In the genomic region with DNA sequence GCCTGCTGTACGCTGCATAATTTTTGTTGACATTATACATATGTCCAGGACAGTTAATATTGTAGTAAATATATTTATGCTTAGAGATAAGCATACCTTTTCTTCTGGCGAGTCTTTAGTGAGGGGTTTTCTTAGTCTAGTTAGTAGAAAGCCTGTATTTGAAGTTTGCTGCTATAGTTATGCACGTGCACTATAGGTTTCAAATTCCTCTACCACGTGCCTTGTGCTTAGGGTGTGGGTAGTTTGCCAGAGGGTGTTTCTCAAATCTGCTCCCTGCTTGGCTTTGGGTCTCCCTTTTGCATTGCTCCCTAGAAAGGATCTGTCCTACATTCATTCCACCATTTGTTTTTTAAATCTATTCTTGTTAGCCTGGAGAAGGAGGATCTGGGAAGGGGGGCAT, we compare ENCODE assay signal across 35 cellular contexts.
DNase-seq lines count a peak whose midpoint lies in the region; ATAC-seq, FAIRE-seq and TF ChIP-seq lines count a peak whose summit lies in the region.
"Had no signal": no experiment of that assay in that cellular context is flagged by ENCODE, and none has a peak within 500 bp of the region (broad histone marks: within the 10 kb centered on the region; RNA-seq: fewer than 3 reads in every experiment).

No MANE protein-coding gene starts in this region.

- H3K9me3 Mint-ChIP-seq in H9, result peaks cover 16 to 21% of the 10 kb centered on the region in 2 experiments
- peaks cover 9% of the 10 kb centered on the region for H3K9me3 Mint-ChIP-seq in nephron progenitor cell

- no peaks in the 10 kb centered on the region for H3K23me2 ChIP-seq in H9 (ENCODE audit: insufficient read length, low read depth, low read length, poor library complexity, severe bottlenecking)

- H3K9ac ChIP-seq in HepG2 (ENCODE audit: insufficient read depth, low read depth, low read length) (no peak overlapping the region), H9 (ENCODE audit: extremely low read depth, insufficient read length, low read length) (no peak overlapping the region)
- H3K9ac ChIP-seq: BLaER1; BLaER1 treated with 17β-estradiol and CSF1 and Interleukin-3, amounts not matched to agents 10 nM and 100 nM had no signal

- BruUV-seq in HepG2 (replicated peaks; lab: Mats Ljungman, UMichigan), result no TSS peak

- no peak for TF ChIP-seq RAD21 in HepG2 (CRISPR knock-in tag; IDR thresholded peaks at IDR 0.05)

- H3K36me3 ChIP-seq in HepG2 (replicated peaks in 1 of 2; ENCODE audit: control insufficient read depth in 1 of 2, insufficient read depth in 2 of 2, low read length in 2 of 2) (no peaks in the 10 kb centered on the region), right lobe of liver (no peaks in the 10 kb centered on the region)
- H3K36me3 ChIP-seq: BE2C; BLaER1; BLaER1 treated with 17β-estradiol and CSF1 and Interleukin-3, amounts not matched to agents 10 nM and 100 nM had no signal

- no peak overlapping the region for H3K4me3 Mint-ChIP-seq in H9
- no peak overlapping the region for H3K4me3 Mint-ChIP-seq in nephron progenitor cell
- H3K4me3 Mint-ChIP-seq: B cell; CD14-positive monocyte; CD4-positive, alpha-beta memory T cell; CD4-positive, alpha-beta T cell; CD4-positive, CD25-positive, alpha-beta regulatory T cell; CD8-positive, alpha-beta memory T cell; CD8-positive, alpha-beta T cell had no signal

- no peak overlapping the region for H2BK20ac ChIP-seq in H9 (ENCODE audit: low read depth, low read length, poor library complexity, severe bottlenecking)

- H3K27me3 Mint-ChIP-seq in H9 (ENCODE audit: low read depth) (no peaks in the 10 kb centered on the region), nephron progenitor cell (ENCODE audit: low read depth, poor library complexity) (peaks cover 2% of the 10 kb centered on the region)
- H3K27me3 Mint-ChIP-seq: B cell; CD4-positive, alpha-beta memory T cell; CD4-positive, CD25-positive, alpha-beta regulatory T cell had no signal

- no peak overlapping the region for H4K5ac ChIP-seq in H9 (ENCODE audit: insufficient read length, low read depth, low read length)

- no peak overlapping the region for H4K91ac ChIP-seq in H9 (ENCODE audit: insufficient read length, low read depth, low read length)

- WGBS in HepG2 (ENCODE audit: low lambda C conversion rate), result under 1% methylated on average over 4 of the region's 4 CpGs
- 36% methylated on average over 4 of the region's 4 CpGs for WGBS in right lobe of liver (ENCODE audit: insufficient coverage, low coverage, low lambda C conversion rate, missing lambda C conversion rate)
- WGBS in H9 (ENCODE audit: extremely low coverage, insufficient read length, low lambda C conversion rate), result no CpG with 5 or more reads among the region's 4 CpGs

- no peak overlapping the region for H2BK15ac ChIP-seq in H9 (ENCODE audit: low read depth, low read length)

- no peak for TF ChIP-seq CTCF in HepG2 (CRISPR knock-in tag; IDR thresholded peaks at IDR 0.05)
- TF ChIP-seq CTCF in right lobe of liver (IDR thresholded peaks at IDR 0.05), result no peak
- TF ChIP-seq CTCF in H9 (conservative IDR thresholded peaks at IDR 0.05), result no peak
- no peak for TF ChIP-seq CTCF in nephron progenitor cell (IDR thresholded peaks at IDR 0.05)

- POLR2A ChIA-PET in HepG2 (lab: Yijun Ruan, JAX), result no interaction called here

- no peak overlapping the region for H2BK12ac ChIP-seq in H9 (ENCODE audit: insufficient read length, low read depth, low read length)

- no peak overlapping the region for H3K56ac ChIP-seq in H9 (ENCODE audit: insufficient read length, low read depth, low read length)

- no peak overlapping the region for H4K8ac ChIP-seq in H9 (replicated peaks; ENCODE audit: insufficient read length, low read depth, low read length)

- H3K4me1 ChIP-seq in HepG2 (ENCODE audit: insufficient read depth, low read length), result no peaks in the 10 kb centered on the region
- H3K4me1 ChIP-seq in right lobe of liver, result no peaks in the 10 kb centered on the region
- no peaks in the 10 kb centered on the region for H3K4me1 ChIP-seq in H9 (ENCODE audit: insufficient read depth, low read length)
- H3K4me1 ChIP-seq: A549; BE2C; BLaER1; BLaER1 treated with 17β-estradiol and CSF1 and Interleukin-3, amounts not matched to agents 10 nM and 100 nM; Caco-2 had no signal

- intact Hi-C loops in HepG2 (cut with micrococcal nuclease; ENCODE audit: unreplicated experiment) (no loop called here), right lobe of liver (cut with DNase I) (no loop called here)

- H3K9me3 ChIP-seq in HepG2 (ENCODE audit: low read length), result no peaks in the 10 kb centered on the region
- no peaks in the 10 kb centered on the region for H3K9me3 ChIP-seq in right lobe of liver
- no peaks in the 10 kb centered on the region for H3K9me3 ChIP-seq in H9 (ENCODE audit: control insufficient read depth, low read depth, low read length)
- H3K9me3 ChIP-seq: A549, BE2C had no signal

- ATAC-seq in HepG2 (no peak), right lobe of liver (no peak)
- ATAC-seq: A549; CD8-positive, alpha-beta T cell had no signal

- TF ChIP-seq POLR2A in HepG2 (IDR thresholded peaks at IDR 0.05; ENCODE audit: insufficient read depth in 1 of 2, low read depth in 2 of 2, low read length in 2 of 2), result no peak
- no peak for TF ChIP-seq POLR2A in right lobe of liver (IDR thresholded peaks at IDR 0.05)

- TF ChIP-seq EP300 in HepG2 (IDR thresholded peaks at IDR 0.05; ENCODE audit: low read depth in 2 of 2, low read length in 2 of 2) (no peak), HepG2 (CRISPR knock-in tag; IDR thresholded peaks at IDR 0.05; ENCODE audit: borderline replicate concordance) (no peak)

- H3T11ph ChIP-seq in H9 (ENCODE audit: low read length), result no peak overlapping the region

- H3K36me3 Mint-ChIP-seq in H9 (ENCODE audit: insufficient read depth in 1 of 3, low read depth in 3 of 3) (peaks cover 10 to 27% (median 10%) of the 10 kb centered on the region in 3 experiments), nephron progenitor cell (ENCODE audit: low read depth) (no peaks in the 10 kb centered on the region)
- H3K36me3 Mint-ChIP-seq: CD14-positive monocyte; CD4-positive, alpha-beta memory T cell; CD4-positive, CD25-positive, alpha-beta regulatory T cell; CD8-positive, alpha-beta T cell had no signal

- H3K4me2 ChIP-seq in HepG2 (ENCODE audit: low read depth, low read length) (no peak overlapping the region), H9 (ENCODE audit: insufficient read depth, insufficient read length, low read length) (no peak overlapping the region)
- H3K4me2 ChIP-seq: A549; BLaER1; BLaER1 treated with 17β-estradiol and CSF1 and Interleukin-3, amounts not matched to agents 10 nM and 100 nM had no signal

- in situ Hi-C loops in HepG2 (cut with HindIII; ENCODE audit: extremely low pct_ligation_motif_present, low pct_unique_long_range_greater_than_20kb), result no loop called here

- H3K27me3 ChIP-seq in HepG2 (ENCODE audit: control insufficient read depth in 1 of 2, insufficient read depth in 2 of 2, low read length in 2 of 2) (no peaks in the 10 kb centered on the region), right lobe of liver (no peaks in the 10 kb centered on the region), H9 (ENCODE audit: insufficient read depth, low read length) (no peaks in the 10 kb centered on the region)
- H3K27me3 ChIP-seq: BE2C; BLaER1; BLaER1 treated with 17β-estradiol and CSF1 and Interleukin-3, amounts not matched to agents 10 nM and 100 nM had no signal

- FAIRE-seq in HepG2 (lab: Jason Lieb, UNC), result no peak
- FAIRE-seq: A204.1, A549, D721Med had no signal

- CTCF ChIA-PET in HepG2 (lab: Yijun Ruan, JAX; ENCODE audit: low intra/inter-chr PET ratio, low total read pairs), result no interaction called here

- H3K79me2 ChIP-seq in HepG2 (ENCODE audit: insufficient read depth, low read length) (no peaks in the 10 kb centered on the region), H9 (ENCODE audit: insufficient read depth, low read length) (no peaks in the 10 kb centered on the region)

- no peak overlapping the region for H3K18ac ChIP-seq in H9 (ENCODE audit: insufficient read length, low read depth, low read length)

- no peak overlapping the region for H3K23ac ChIP-seq in H9 (ENCODE audit: insufficient read length, low read depth, low read length)

- peaks cover 4 to 7% of the 10 kb centered on the region in 2 experiments for H3K4me1 Mint-ChIP-seq in H9
- H3K4me1 Mint-ChIP-seq in nephron progenitor cell, result no peaks in the 10 kb centered on the region
- H3K4me1 Mint-ChIP-seq: B cell; CD14-positive monocyte; CD4-positive, alpha-beta memory T cell; CD4-positive, CD25-positive, alpha-beta regulatory T cell; CD8-positive, alpha-beta memory T cell had no signal

- no peak overlapping the region for H3K4me3 ChIP-seq in HepG2 (replicated peaks in 1 of 3; ENCODE audit: insufficient read depth in 1 of 3, low read depth in 2 of 3, low read length in 3 of 3)
- H3K4me3 ChIP-seq in right lobe of liver, result no peak overlapping the region
- H3K4me3 ChIP-seq: A549; BLaER1; BLaER1 treated with 17β-estradiol and CSF1 and Interleukin-3, amounts not matched to agents 10 nM and 100 nM had no signal

- no peak overlapping the region for H3K4ac ChIP-seq in H9 (ENCODE audit: low read depth, low read length)

- H4K20me1 ChIP-seq in HepG2 (ENCODE audit: insufficient read depth, low read length) (no peaks in the 10 kb centered on the region), H9 (ENCODE audit: control insufficient read depth, insufficient read depth, insufficient read length) (no peaks in the 10 kb centered on the region)
- H4K20me1 ChIP-seq: BLaER1; BLaER1 treated with 17β-estradiol and CSF1 and Interleukin-3, amounts not matched to agents 10 nM and 100 nM had no signal

- no peak overlapping the region for H2AK5ac ChIP-seq in H9 (ENCODE audit: insufficient read length, low read length)

- H3K27ac ChIP-seq in HepG2 (ENCODE audit: extremely low read length, insufficient read depth, low read length), result no peak overlapping the region
- no peak overlapping the region for H3K27ac ChIP-seq in right lobe of liver
- no peak overlapping the region for H3K27ac ChIP-seq in H9 (ENCODE audit: insufficient read length, low read depth, low read length)
- H3K27ac ChIP-seq: 22Rv1; A549; BLaER1; BLaER1 treated with 17β-estradiol and CSF1 and Interleukin-3, amounts not matched to agents 10 nM and 100 nM; C4-2B had no signal

- DNase-seq in HepG2 (ENCODE audit: low spot score) (no peak), right lobe of liver (no peak), H9 (no peak), nephron progenitor cell (no peak), SHP77 treated with DMSO at 0.1 percent for 48 hours (lab: John Stamatoyannopoulos, UW) (no peak), NCI-H2029 treated with DMSO at 0.1 percent for 48 hours (lab: John Stamatoyannopoulos, UW) (no peak)
- DNase-seq: 8988T; ACHN; AML-193; BE2C; C1 segment of cervical spinal cord; Caco-2; Calu3; CD4-positive, alpha-beta memory T cell; CD4-positive, alpha-beta T cell; CD4-positive, CD25-positive, alpha-beta regulatory T cell; CD8-positive, alpha-beta memory T cell; CD8-positive, alpha-beta T cell; COR-L47; DMS 273 treated with DMSO at 0.1 percent for 48 hours; DMS153; DMS53; DMS79; DMS79 treated with DMSO at 0.1 percent for 48 hours; DND-41; EL had no signal

- H3K14ac ChIP-seq in H9 (ENCODE audit: insufficient read depth, low read length), result no peak overlapping the region

- H3K79me1 ChIP-seq in H9 (ENCODE audit: insufficient read depth, low read depth, low read length, poor library complexity, severe bottlenecking), result no peaks in the 10 kb centered on the region

- H2BK5ac ChIP-seq in H9 (ENCODE audit: insufficient read length, low read length), result no peak overlapping the region

- H2AFZ ChIP-seq in HepG2 (ENCODE audit: low read length) (no peak overlapping the region), H9 (ENCODE audit: low read length) (no peak overlapping the region)

- H2BK120ac ChIP-seq in H9 (ENCODE audit: low read depth, low read length, poor library complexity, severe bottlenecking), result no peak overlapping the region

- H3K27ac Mint-ChIP-seq in H9 (0 out of 7 replicates have a peak overlapping the region, but pooled peaks of 2 of the 3 experiments have one; percentile 2 to 23), nephron progenitor cell (peak overlapping the region; percentile 42)
- H3K27ac Mint-ChIP-seq: B cell; CD14-positive monocyte; CD4-positive, alpha-beta memory T cell; CD4-positive, alpha-beta T cell; CD4-positive, CD25-positive, alpha-beta regulatory T cell; CD8-positive, alpha-beta memory T cell; CD8-positive, alpha-beta T cell had no signal
